Comparison of ENCODE assay signal across 9 cellular contexts in genomic region chr22:36336246-36337182, GRCh38. TPM values are rescaled to one million over a fixed set of nuclear protein-coding genes. Genes with fewer than 3 reads are reported as not detected.
DNase-seq lines count a peak whose midpoint lies in the region; ATAC-seq, FAIRE-seq and TF ChIP-seq lines count a peak whose summit lies in the region.
"Had no signal": no experiment of that assay in that cellular context is flagged by ENCODE, and none has a peak within 500 bp of the region (broad histone marks: within the 10 kb centered on the region; RNA-seq: fewer than 3 reads in every experiment).

No MANE protein-coding gene starts in this region.

- TF ChIP-seq CTCF in HFFc6 (IDR thresholded peaks at IDR 0.05) (no peak), keratinocyte (optimal IDR thresholded peaks at IDR 0.05 in 1 of 3, IDR thresholded peaks at IDR 0.05 in 1 of 3, conservative IDR thresholded peaks at IDR 0.05 in 1 of 3; ENCODE audit: extremely low read depth in 1 of 3, insufficient read depth in 2 of 3, low read length in 3 of 3) (no peak)

- no peak for DNase-seq in HFFc6
- DNase-seq in activated naive CD4-positive, alpha-beta T cell treated with anti-CD3 and anti-CD28 coated beads, Interleukin-2, amount 50 U/mL, for 72 hours (ENCODE audit: low spot score in 2 of 2): no peak
- no peak for DNase-seq in keratinocyte (ENCODE audit: low read depth, low spot score)
- no peak for DNase-seq in stimulated activated effector memory CD8-positive, alpha-beta T cell treated with anti-CD3 and anti-CD28 coated beads, Interleukin-12 subunit alpha, Interleukin-12 subunit beta, amount 100 ng/mL, for 72 hours (ENCODE audit: low spot score in 2 of 2)
- DNase-seq in NCI-H345 treated with DMSO at 0.1 percent for 48 hours (lab: John Stamatoyannopoulos, UW; ENCODE audit: unreplicated experiment): no peak
- DNase-seq in activated effector memory CD4-positive, alpha-beta T cell treated with anti-CD3 and anti-CD28 coated beads, Interleukin-2, amount 50 U/mL, for 16 hours: no peak
- no peak for DNase-seq in AML-193 (lab: John Stamatoyannopoulos, UW)

- H3K36me3 Mint-ChIP-seq in HFFc6 (ENCODE audit: low read depth): peaks cover 85% of the 10 kb centered on the region
- H3K36me3 Mint-ChIP-seq in activated naive CD4-positive, alpha-beta T cell treated with anti-CD3 and anti-CD28 coated beads, Interleukin-2, amount 50 U/mL, for 72 hours: peaks cover 56 to 80% of the 10 kb centered on the region in 2 donors
- peaks cover 100% of the 10 kb centered on the region for H3K36me3 Mint-ChIP-seq in stimulated activated effector memory CD8-positive, alpha-beta T cell treated with anti-CD3 and anti-CD28 coated beads, Interleukin-12 subunit alpha, Interleukin-12 subunit beta, amount 100 ng/mL, for 72 hours

- peak overlapping the region; percentile 96 for H3K27ac ChIP-seq in keratinocyte (ENCODE audit: control insufficient read depth, insufficient read depth, low read length)

- H3K27me3 ChIP-seq in keratinocyte (ENCODE audit: control insufficient read depth, extremely low read depth, insufficient read depth, low read length): no peaks in the 10 kb centered on the region

- H3K36me3 ChIP-seq in keratinocyte (ENCODE audit: control insufficient read depth in 2 of 2, extremely low read depth in 1 of 2, insufficient read depth in 2 of 2, low read length in 2 of 2): peaks cover 44 to 70% of the 10 kb centered on the region in 2 experiments

- peaks cover 91% of the 10 kb centered on the region for H3K4me1 ChIP-seq in keratinocyte (ENCODE audit: control insufficient read depth, extremely low read depth, insufficient read depth, low read length)

- H3K27me3 Mint-ChIP-seq in HFFc6 (ENCODE audit: insufficient read depth): peaks cover 79% of the 10 kb centered on the region

- peak overlapping the region; percentile 85 for H3K9ac ChIP-seq in keratinocyte (ENCODE audit: control insufficient read depth, extremely low read depth, insufficient read depth, low read length)

- H3K4me2 ChIP-seq in keratinocyte (ENCODE audit: control insufficient read depth, extremely low read depth, insufficient read depth, low read depth, low read length): peak overlapping the region; percentile 53

- H3K4me1 Mint-ChIP-seq in HFFc6 (ENCODE audit: low read depth): peaks cover 95% of the 10 kb centered on the region
- peaks cover 95% of the 10 kb centered on the region for H3K4me1 Mint-ChIP-seq in stimulated activated effector memory CD8-positive, alpha-beta T cell treated with anti-CD3 and anti-CD28 coated beads, Interleukin-12 subunit alpha, Interleukin-12 subunit beta, amount 100 ng/mL, for 72 hours

- no peaks in the 10 kb centered on the region for H3K9me3 ChIP-seq in keratinocyte (ENCODE audit: control insufficient read depth, low read depth, low read length)

- no peaks in the 10 kb centered on the region; the same call in 1 of the 2 replicates for H3K9me3 Mint-ChIP-seq in HFFc6
- H3K9me3 Mint-ChIP-seq in activated naive CD4-positive, alpha-beta T cell treated with anti-CD3 and anti-CD28 coated beads, Interleukin-2, amount 50 U/mL, for 72 hours: no peaks in the 10 kb centered on the region
- H3K9me3 Mint-ChIP-seq in stimulated activated effector memory CD8-positive, alpha-beta T cell treated with anti-CD3 and anti-CD28 coated beads, Interleukin-12 subunit alpha, Interleukin-12 subunit beta, amount 100 ng/mL, for 72 hours: no peaks in the 10 kb centered on the region

- H3K4me3 ChIP-seq in keratinocyte (ENCODE audit: control insufficient read depth in 2 of 3, extremely low read depth in 1 of 3, insufficient read depth in 2 of 3, low read depth in 1 of 3, low read length in 3 of 3): no peak overlapping the region

- H3K9me1 ChIP-seq in keratinocyte (ENCODE audit: control insufficient read depth, extremely low read depth, insufficient read depth, low read length): peaks cover 8% of the 10 kb centered on the region

- peak overlapping the region; percentile 99 for H3K27ac Mint-ChIP-seq in HFFc6
- peak overlapping the region; percentile 96 to 100 for H3K27ac Mint-ChIP-seq in activated naive CD4-positive, alpha-beta T cell treated with anti-CD3 and anti-CD28 coated beads, Interleukin-2, amount 50 U/mL, for 72 hours
- H3K27ac Mint-ChIP-seq in stimulated activated effector memory CD8-positive, alpha-beta T cell treated with anti-CD3 and anti-CD28 coated beads, Interleukin-12 subunit alpha, Interleukin-12 subunit beta, amount 100 ng/mL, for 72 hours: peak overlapping the region; percentile 98

- FAIRE-seq in keratinocyte (lab: Jason Lieb, UNC): no peak
- FAIRE-seq: GM18507 had no signal

- no peak for ATAC-seq in activated naive CD4-positive, alpha-beta T cell treated with anti-CD3 and anti-CD28 coated beads, Interleukin-2, amount 50 U/mL, for 72 hours
- no peak for ATAC-seq in stimulated activated effector memory CD8-positive, alpha-beta T cell treated with anti-CD3 and anti-CD28 coated beads, Interleukin-12 subunit alpha, Interleukin-12 subunit beta, amount 100 ng/mL, for 72 hours
- no peak for ATAC-seq in GM21786 (IDR thresholded peaks at IDR 0.05; ENCODE audit: unreplicated experiment)

- H3K79me2 ChIP-seq in keratinocyte (ENCODE audit: control insufficient read depth, insufficient read depth, low read length): peaks cover 76% of the 10 kb centered on the region

- H4K20me1 ChIP-seq in keratinocyte (ENCODE audit: control insufficient read depth, extremely low read depth, insufficient read depth, low read length): peaks cover 49% of the 10 kb centered on the region

- H3K4me3 Mint-ChIP-seq in HFFc6: peak overlapping the region; percentile 78
- peak overlapping the region; percentile 85 for H3K4me3 Mint-ChIP-seq in stimulated activated effector memory CD8-positive, alpha-beta T cell treated with anti-CD3 and anti-CD28 coated beads, Interleukin-12 subunit alpha, Interleukin-12 subunit beta, amount 100 ng/mL, for 72 hours

- no peak overlapping the region for H2AFZ ChIP-seq in keratinocyte (ENCODE audit: control insufficient read depth, low read length)

- dilution Hi-C loops in keratinocyte (cut with MboI; ENCODE audit: extremely low pct_ligation_motif_present, low sequenced_read_pairs): no loop called here

RNA-seq across cellular contexts. Expression of gene MYH9, which starts 51.3 kb away (rescaled TPM):
- total RNA-seq in HFFc6 (2021; fragmentation: NEBNext Ultra II Directional; extraction: Animal tissue kit (Norgen Biotek cat#: 25700)): 1,000 to 10,000 TPM in 2 of 6 experiments, 100 to 1,000 TPM in 4; 881 to 1,084 (median 937) TPM
- total RNA-seq in activated naive CD4-positive, alpha-beta T cell treated with anti-CD3 and anti-CD28 coated beads, Interleukin-2, amount 50 U/mL, for 72 hours: 100 to 1,000 TPM; 521 to 691 TPM
- 277 to 489 TPM (median 351 TPM) in 3 replicates for polyA plus RNA-seq in keratinocyte
- polyA plus RNA-seq in keratinocyte (2011; ENCODE audit: low read depth): 526 TPM
- polyA plus RNA-seq in keratinocyte (2011; cell fraction: cytosol; rRNA removed): 357 and 388 TPM in 2 replicates
- polyA plus RNA-seq in keratinocyte (2011; cell fraction: nucleus; rRNA removed): 864 and 995 TPM in 2 replicates
- 168 and 903 TPM in 2 replicates for polyA plus RNA-seq in keratinocyte (2012; ENCODE audit: low replicate concordance)
- 752 to 1,882 TPM (median 1,066 TPM) in 3 replicates for polyA minus RNA-seq in keratinocyte
- 461 TPM for polyA minus RNA-seq in keratinocyte (2011; cell fraction: cytosol; rRNA and poly(A)+ RNA removed)
- 623 and 1,627 TPM in 2 replicates for polyA minus RNA-seq in keratinocyte (2011; cell fraction: nucleus; rRNA and poly(A)+ RNA removed)
